Comparison of ENCODE assay signal across 9 cellular contexts in genomic region chr15:57505949-57506391, GRCh38.
DNase-seq lines count a peak whose midpoint lies in the region; ATAC-seq and TF ChIP-seq lines count a peak whose summit lies in the region.
"Had no signal": no experiment of that assay in that cellular context is flagged by ENCODE, and none has a peak within 500 bp of the region (broad histone marks: within the 10 kb centered on the region; RNA-seq: fewer than 3 reads in every experiment).

No MANE protein-coding gene starts in this region.

- no peaks in the 10 kb centered on the region for H3K9me2 ChIP-seq in hepatocyte (replicated peaks; ENCODE audit: insufficient read depth)

- H3K27ac ChIP-seq in H9 (ENCODE audit: insufficient read length, low read depth, low read length) (no peak overlapping the region), ascending aorta (peak overlapping the region; percentile 69 to 83), hepatocyte (peak overlapping the region; percentile 93)
- H3K27ac ChIP-seq: right lobe of liver had no signal

- H3K14ac ChIP-seq in H9 (ENCODE audit: insufficient read depth, low read length): no peak overlapping the region

- no peak overlapping the region for H3K4me3 Mint-ChIP-seq in H9
- H3K4me3 Mint-ChIP-seq in activated CD4-positive, alpha-beta T cell treated with anti-CD3 and anti-CD28 coated beads, Interleukin-2, amount 10 ng/mL, durations not matched to agents 24 days and 14 days: no peak overlapping the region

- H3K79me1 ChIP-seq in H9 (ENCODE audit: insufficient read depth, low read depth, low read length, poor library complexity, severe bottlenecking): no peaks in the 10 kb centered on the region

- no peak overlapping the region for H3T11ph ChIP-seq in H9 (ENCODE audit: low read length)

- H3K27me3 Mint-ChIP-seq in H9 (ENCODE audit: low read depth): peaks cover 2% of the 10 kb centered on the region; the same call in 1 of the 2 replicates
- H3K27me3 Mint-ChIP-seq in activated CD4-positive, alpha-beta T cell treated with anti-CD3 and anti-CD28 coated beads, Interleukin-2, amount 10 ng/mL, durations not matched to agents 24 days and 14 days: no peaks in the 10 kb centered on the region

- H3K4me2 ChIP-seq in H9 (ENCODE audit: insufficient read depth, insufficient read length, low read length) (no peak overlapping the region), hepatocyte (peak overlapping the region; percentile 32)

- no peak overlapping the region for H3K56ac ChIP-seq in H9 (ENCODE audit: insufficient read length, low read depth, low read length)

- H2BK15ac ChIP-seq in H9 (ENCODE audit: low read depth, low read length): no peak overlapping the region

- no peak overlapping the region for H3K18ac ChIP-seq in H9 (ENCODE audit: insufficient read length, low read depth, low read length)

- no peak overlapping the region for H4K91ac ChIP-seq in H9 (ENCODE audit: insufficient read length, low read depth, low read length)

- no peak for DNase-seq in H9
- peak; percentile 36 to 81 for DNase-seq in ascending aorta (ENCODE audit: low spot score in 2 of 2)
- peak; percentile 90 for DNase-seq in hepatocyte (ENCODE audit: low spot score)
- DNase-seq in sciatic nerve (ENCODE audit: low spot score): no peak
- no peak for DNase-seq in activated CD4-positive, alpha-beta T cell treated with anti-CD3 and anti-CD28 coated beads, Interleukin-2, amount 10 ng/mL, durations not matched to agents 24 days and 14 days
- no peak for DNase-seq in hepatic stellate cell (ENCODE audit: low spot score)
- DNase-seq in MV-4-11 (lab: John Stamatoyannopoulos, UW): no peak
- DNase-seq: right lobe of liver had no signal

- peaks cover 33 to 41% of the 10 kb centered on the region in 2 experiments for H3K4me1 Mint-ChIP-seq in H9
- H3K4me1 Mint-ChIP-seq in activated CD4-positive, alpha-beta T cell treated with anti-CD3 and anti-CD28 coated beads, Interleukin-2, amount 10 ng/mL, durations not matched to agents 24 days and 14 days: no peaks in the 10 kb centered on the region

- no peak overlapping the region for H2BK12ac ChIP-seq in H9 (ENCODE audit: insufficient read length, low read depth, low read length)

- H2AFZ ChIP-seq in H9 (ENCODE audit: low read length) (no peak overlapping the region), hepatocyte (no peak overlapping the region)

- H3K36me3 ChIP-seq in ascending aorta (no peaks in the 10 kb centered on the region), hepatocyte (replicated peaks; ENCODE audit: insufficient read depth, low read depth) (no peaks in the 10 kb centered on the region)
- H3K36me3 ChIP-seq: right lobe of liver had no signal

- H2BK120ac ChIP-seq in H9 (ENCODE audit: low read depth, low read length, poor library complexity, severe bottlenecking): no peak overlapping the region

- no peaks in the 10 kb centered on the region for H3K23me2 ChIP-seq in H9 (ENCODE audit: insufficient read length, low read depth, low read length, poor library complexity, severe bottlenecking)

- no peak overlapping the region for H2BK5ac ChIP-seq in H9 (ENCODE audit: insufficient read length, low read length)

- H2AK5ac ChIP-seq in H9 (ENCODE audit: insufficient read length, low read length): no peak overlapping the region

- no peak overlapping the region for H4K8ac ChIP-seq in H9 (replicated peaks; ENCODE audit: insufficient read length, low read depth, low read length)

- no peak for TF ChIP-seq CTCF in H9 (conservative IDR thresholded peaks at IDR 0.05)
- TF ChIP-seq CTCF in ascending aorta (IDR thresholded peaks at IDR 0.05): no peak
- no peak for TF ChIP-seq CTCF in hepatocyte (IDR thresholded peaks at IDR 0.05; ENCODE audit: poor library complexity)

- no peak overlapping the region for H4K5ac ChIP-seq in H9 (ENCODE audit: insufficient read length, low read depth, low read length)

- H3K9me3 Mint-ChIP-seq in H9: no peaks in the 10 kb centered on the region
- H3K9me3 Mint-ChIP-seq in activated CD4-positive, alpha-beta T cell treated with anti-CD3 and anti-CD28 coated beads, Interleukin-2, amount 10 ng/mL, durations not matched to agents 24 days and 14 days: no peaks in the 10 kb centered on the region

- H3K9me3 ChIP-seq in H9 (ENCODE audit: control insufficient read depth, low read depth, low read length) (no peaks in the 10 kb centered on the region), ascending aorta (no peaks in the 10 kb centered on the region), hepatocyte (ENCODE audit: low read depth) (no peaks in the 10 kb centered on the region)
- H3K9me3 ChIP-seq: right lobe of liver had no signal

- intact Hi-C loops in ascending aorta (cut with DNase I): no loop called here
- intact Hi-C loops in sciatic nerve (cut with DNase I): no loop called here
- intact Hi-C loops in activated CD4-positive, alpha-beta T cell treated with anti-CD3 and anti-CD28 coated beads, Interleukin-2, amount 10 ng/mL, durations not matched to agents 24 days and 14 days (cut with micrococcal nuclease): no loop called here

- no peak overlapping the region for H3K23ac ChIP-seq in H9 (ENCODE audit: insufficient read length, low read depth, low read length)

- H3K4me1 ChIP-seq in H9 (ENCODE audit: insufficient read depth, low read length) (peaks cover 3% of the 10 kb centered on the region; the same call in 1 of the 2 replicates), ascending aorta (peaks cover 6 to 30% of the 10 kb centered on the region in 2 donors), hepatocyte (ENCODE audit: insufficient read depth) (peaks cover 59% of the 10 kb centered on the region)

- H3K4ac ChIP-seq in H9 (ENCODE audit: low read depth, low read length): no peak overlapping the region

- H4K20me1 ChIP-seq in H9 (ENCODE audit: control insufficient read depth, insufficient read depth, insufficient read length) (no peaks in the 10 kb centered on the region), hepatocyte (ENCODE audit: insufficient read depth, poor library complexity, severe bottlenecking) (no peaks in the 10 kb centered on the region)

- H3K27ac Mint-ChIP-seq in H9: peak overlapping the region; percentile 26 to 81 (median 55); a peak in 5 of 7 replicates
- H3K27ac Mint-ChIP-seq in activated CD4-positive, alpha-beta T cell treated with anti-CD3 and anti-CD28 coated beads, Interleukin-2, amount 10 ng/mL, durations not matched to agents 24 days and 14 days: no peak overlapping the region

- ATAC-seq in sciatic nerve (peak; percentile 68), GM18873 (IDR thresholded peaks at IDR 0.05; ENCODE audit: low FRiP score, unreplicated experiment) (no peak)

- WGBS in H9 (ENCODE audit: extremely low coverage, insufficient read length, low lambda C conversion rate): no CpG with 5 or more reads among the region's 9 CpGs
- whole genome bisulfite sequencing in hepatocyte (ENCODE audit: low lambda C conversion rate, missing lambda C conversion rate): 19% methylated on average over 9 of the region's 9 CpGs

- H3K27me3 ChIP-seq in H9 (ENCODE audit: insufficient read depth, low read length) (no peaks in the 10 kb centered on the region), ascending aorta (no peaks in the 10 kb centered on the region), hepatocyte (no peaks in the 10 kb centered on the region)
- H3K27me3 ChIP-seq: right lobe of liver had no signal

- no peak overlapping the region for H3K9ac ChIP-seq in H9 (ENCODE audit: extremely low read depth, insufficient read length, low read length)

- peaks cover 0 to 4% (median 0%) of the 10 kb centered on the region in 3 experiments; a peak in 1 of 7 replicates for H3K36me3 Mint-ChIP-seq in H9 (ENCODE audit: insufficient read depth in 1 of 3, low read depth in 3 of 3)
- no peaks in the 10 kb centered on the region for H3K36me3 Mint-ChIP-seq in activated CD4-positive, alpha-beta T cell treated with anti-CD3 and anti-CD28 coated beads, Interleukin-2, amount 10 ng/mL, durations not matched to agents 24 days and 14 days (ENCODE audit: low read depth)

- H2BK20ac ChIP-seq in H9 (ENCODE audit: low read depth, low read length, poor library complexity, severe bottlenecking): no peak overlapping the region

- no peak overlapping the region for H3K4me3 ChIP-seq in ascending aorta
- H3K4me3 ChIP-seq in hepatocyte: no peak overlapping the region
- H3K4me3 ChIP-seq: right lobe of liver had no signal

- no peaks in the 10 kb centered on the region for H3K79me2 ChIP-seq in H9 (ENCODE audit: insufficient read depth, low read length)
- H3K79me2 ChIP-seq in hepatocyte: no peaks in the 10 kb centered on the region

Comparison
In these comparisons a context has a peak if more than half of its experiments do, and no peak if none do; other contexts are left out.
1. DNase-seq: peak in ascending aorta (2 of 2) and hepatocyte (single experiment); none in H9 (single experiment), sciatic nerve (single experiment), activated CD4-positive, alpha-beta T cell treated with anti-CD3 and anti-CD28 coated beads, Interleukin-2, amount 10 ng/mL, durations not matched to agents 24 days and 14 days (single experiment), hepatic stellate cell (single experiment) and MV-4-11 (single experiment).